Comparison of ENCODE assay signal across 8 cellular contexts in the genomic region with DNA sequence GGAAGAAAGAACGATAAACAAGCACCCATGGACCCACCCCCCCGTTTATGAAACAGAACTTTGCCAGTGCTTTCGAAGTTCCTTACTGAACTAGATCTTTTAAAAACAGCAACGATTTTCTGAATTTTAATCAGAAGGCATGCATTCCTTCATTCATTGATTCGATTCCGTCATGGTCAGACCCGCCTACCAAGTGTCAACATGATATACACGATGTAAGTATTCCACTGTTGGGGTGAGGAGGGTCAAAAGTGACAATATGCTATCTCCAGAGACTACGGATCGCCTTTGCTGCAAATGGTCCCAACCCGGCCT. TPM values are rescaled to one million over a fixed set of nuclear protein-coding genes. Genes with fewer than 3 reads are reported as not detected.
DNase-seq lines count a peak whose midpoint lies in the region; ATAC-seq, FAIRE-seq and TF ChIP-seq lines count a peak whose summit lies in the region.

No MANE protein-coding gene starts in this region.

- peak overlapping the region; percentile 50 to 56 for H3K9ac ChIP-seq in kidney (ENCODE audit: low read length in 2 of 2)

- no peaks in the 10 kb centered on the region for H3K36me3 ChIP-seq in kidney (ENCODE audit: control insufficient read depth in 1 of 2, insufficient read depth in 2 of 2, low read length in 2 of 2)

- peaks cover 6 to 8% of the 10 kb centered on the region in 2 donors for H3K4me1 ChIP-seq in kidney (ENCODE audit: control insufficient read depth in 1 of 2, insufficient read depth in 1 of 2, low read depth in 1 of 2, low read length in 2 of 2)

- peak overlapping the region; percentile 84 for H3K4me3 Mint-ChIP-seq in T-helper 1 cell treated with Interleukin-12 subunit alpha and Interleukin-12 subunit beta and Interleukin-4 antibody, amounts not matched to agents 30 μg/mL and 1 μg/mL, for 36 hours
- peak overlapping the region; percentile 80 for H3K4me3 Mint-ChIP-seq in activated naive CD8-positive, alpha-beta T cell treated with anti-CD3 and anti-CD28 coated beads, Interleukin-2, amount 50 U/mL, for 24 hours

- no peaks in the 10 kb centered on the region for H3K36me3 Mint-ChIP-seq in T-helper 1 cell treated with Interleukin-12 subunit alpha and Interleukin-12 subunit beta and Interleukin-4 antibody, amounts not matched to agents 30 μg/mL and 1 μg/mL, for 36 hours (ENCODE audit: low read depth)
- no peaks in the 10 kb centered on the region for H3K36me3 Mint-ChIP-seq in activated naive CD8-positive, alpha-beta T cell treated with anti-CD3 and anti-CD28 coated beads, Interleukin-2, amount 50 U/mL, for 24 hours (ENCODE audit: low read depth)

- H3K9me3 Mint-ChIP-seq in T-helper 1 cell treated with Interleukin-12 subunit alpha and Interleukin-12 subunit beta and Interleukin-4 antibody, amounts not matched to agents 30 μg/mL and 1 μg/mL, for 36 hours = no peaks in the 10 kb centered on the region
- no peaks in the 10 kb centered on the region for H3K9me3 Mint-ChIP-seq in activated naive CD8-positive, alpha-beta T cell treated with anti-CD3 and anti-CD28 coated beads, Interleukin-2, amount 50 U/mL, for 24 hours

- intact Hi-C loops in kidney (cut with DNase I) = no loop called here

- DNase-seq in T-helper 1 cell (no peak), kidney (no peak), substantia nigra (lab: John Stamatoyannopoulos, UW) (no peak), cerebellum (ENCODE audit: low spot score) (no peak), cortex of kidney (lab: John Stamatoyannopoulos, UW) (no peak)
- no peak for DNase-seq in activated naive CD8-positive, alpha-beta T cell treated with anti-CD3 and anti-CD28 coated beads, Interleukin-2, amount 50 U/mL, for 24 hours
- no peak for DNase-seq in activated effector memory CD4-positive, alpha-beta T cell treated with anti-CD3 and anti-CD28 coated beads, Interleukin-2, amount 50 U/mL, for 16 hours

- no peak overlapping the region for H3K27ac Mint-ChIP-seq in T-helper 1 cell treated with Interleukin-12 subunit alpha and Interleukin-12 subunit beta and Interleukin-4 antibody, amounts not matched to agents 30 μg/mL and 1 μg/mL, for 36 hours
- H3K27ac Mint-ChIP-seq in activated naive CD8-positive, alpha-beta T cell treated with anti-CD3 and anti-CD28 coated beads, Interleukin-2, amount 50 U/mL, for 24 hours = no peak overlapping the region

- H3K9me3 ChIP-seq in kidney (ENCODE audit: control insufficient read depth in 1 of 2, low read length in 2 of 2) = no peaks in the 10 kb centered on the region

- TF ChIP-seq CTCF in kidney (IDR thresholded peaks at IDR 0.05; ENCODE audit: borderline replicate concordance, extremely low read depth, insufficient read depth) = no peak

- H3K27ac ChIP-seq in kidney (ENCODE audit: low read depth in 2 of 2, low read length in 2 of 2) (peak overlapping the region; percentile 7 to 26), substantia nigra (ENCODE audit: low read depth, low read length, poor library complexity, severe bottlenecking) (peak overlapping the region; percentile 90)

- FAIRE-seq in kidney (lab: Jason Lieb, UNC) = no peak

- ATAC-seq in activated naive CD8-positive, alpha-beta T cell treated with anti-CD3 and anti-CD28 coated beads, Interleukin-2, amount 50 U/mL, for 24 hours = no peak

- peaks cover 13% of the 10 kb centered on the region for H3K4me1 Mint-ChIP-seq in T-helper 1 cell treated with Interleukin-12 subunit alpha and Interleukin-12 subunit beta and Interleukin-4 antibody, amounts not matched to agents 30 μg/mL and 1 μg/mL, for 36 hours (ENCODE audit: low read depth)
- H3K4me1 Mint-ChIP-seq in activated naive CD8-positive, alpha-beta T cell treated with anti-CD3 and anti-CD28 coated beads, Interleukin-2, amount 50 U/mL, for 24 hours = peaks cover 8% of the 10 kb centered on the region

- peak overlapping the region; percentile 77 to 78 for H3K4me3 ChIP-seq in kidney (ENCODE audit: low read length in 2 of 2)

- peaks cover 56% of the 10 kb centered on the region for H3K27me3 Mint-ChIP-seq in T-helper 1 cell treated with Interleukin-12 subunit alpha and Interleukin-12 subunit beta and Interleukin-4 antibody, amounts not matched to agents 30 μg/mL and 1 μg/mL, for 36 hours (ENCODE audit: low read depth)
- H3K27me3 Mint-ChIP-seq in activated naive CD8-positive, alpha-beta T cell treated with anti-CD3 and anti-CD28 coated beads, Interleukin-2, amount 50 U/mL, for 24 hours = peaks cover 36% of the 10 kb centered on the region

RNA-seq across cellular contexts. Expression of gene FMNL2, which starts 0.3 kb away (rescaled TPM):
- 39.1 TPM for total RNA-seq in kidney
- polyA plus RNA-seq in kidney (ENCODE audit: insufficient read depth, low read depth, low replicate concordance) = 10.7 TPM
- 74.9 TPM for total RNA-seq in cerebellum
